25 cellular contexts compared by ENCODE assay signal in the genomic region with DNA sequence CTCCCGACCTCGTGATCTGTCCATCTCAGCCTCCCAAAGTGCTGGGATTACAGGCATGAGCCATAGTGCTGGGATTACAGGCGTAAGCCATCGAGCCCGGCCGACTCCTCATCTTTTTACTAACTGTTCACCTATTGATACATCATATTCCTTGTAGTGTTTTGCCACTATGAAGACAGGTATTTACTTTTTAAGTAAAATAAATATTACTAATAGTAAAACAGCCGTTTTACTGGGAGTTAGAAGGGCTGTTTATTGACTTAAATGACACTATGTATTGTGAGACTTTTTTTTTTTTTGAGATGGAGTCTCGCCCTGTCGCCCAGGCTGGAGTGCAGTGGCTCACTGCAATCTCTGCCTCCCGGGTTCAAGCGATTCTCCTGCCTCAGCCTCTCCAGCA. TPM values are rescaled to one million over a fixed set of nuclear protein-coding genes. Genes with fewer than 3 reads are reported as not detected.
A peak's percentile ranks its signal among the peaks of the same experiment; 100 is the strongest.
DNase-seq lines count a peak whose midpoint lies in the region; FAIRE-seq and TF ChIP-seq lines count a peak whose summit lies in the region.
"Had no signal": no experiment of that assay in that cellular context is flagged by ENCODE, and none has a peak within 500 bp of the region (broad histone marks: within the 10 kb centered on the region; RNA-seq: fewer than 3 reads in every experiment).

No MANE protein-coding gene starts in this region.

- no peaks in the 10 kb centered on the region for H3K27me3 ChIP-seq in astrocyte (ENCODE audit: insufficient read depth, low read length)
- H3K27me3 ChIP-seq: BLaER1, esophagus squamous epithelium, suprapubic skin had no signal

- CTCF ChIA-PET in activated naive CD4-positive, alpha-beta T cell treated with anti-CD3 and anti-CD28 coated beads for 36 hours (lab: Charles Lee) = interaction anchor here (1.1 to 1.5 kb wide), 3 partner anchors 16 to 24 kb away, joined by 3 to 4 read pairs (median 3); no protein-coding TSS in a partner anchor
- CTCF ChIA-PET in RWPE1 (lab: Yijun Ruan, JAX) = no interaction called here

- POLR2A ChIA-PET in RWPE1 (lab: Yijun Ruan, JAX; ENCODE audit: low non-redundant PET) = no interaction called here

- no peak overlapping the region for H3K4me3 Mint-ChIP-seq in activated naive CD4-positive, alpha-beta T cell treated with anti-CD3 and anti-CD28 coated beads for 36 hours
- H3K4me3 Mint-ChIP-seq in astrocyte (ENCODE audit: unreplicated experiment) = no peak overlapping the region
- H3K4me3 Mint-ChIP-seq: central memory CD8-positive, alpha-beta T cell; immature natural killer cell had no signal

- H4K20me1 ChIP-seq in astrocyte (ENCODE audit: insufficient read depth, low read length) = peaks cover 52% of the 10 kb centered on the region

- intact Hi-C loops in activated naive CD4-positive, alpha-beta T cell treated with anti-CD3 and anti-CD28 coated beads for 36 hours (cut with micrococcal nuclease) = no loop called here

- peaks cover 10% of the 10 kb centered on the region for H3K36me3 Mint-ChIP-seq in activated naive CD4-positive, alpha-beta T cell treated with anti-CD3 and anti-CD28 coated beads for 36 hours (ENCODE audit: low read depth)
- peaks cover 4% of the 10 kb centered on the region for H3K36me3 Mint-ChIP-seq in astrocyte (ENCODE audit: low read depth, unreplicated experiment)

- H3K36me3 ChIP-seq in astrocyte (ENCODE audit: insufficient read depth, low read length) = no peaks in the 10 kb centered on the region
- H3K36me3 ChIP-seq: suprapubic skin had no signal

- no peak overlapping the region for H3K4me3 ChIP-seq in astrocyte (ENCODE audit: insufficient read depth, low read depth, low read length)
- H3K4me3 ChIP-seq: BLaER1, esophagus squamous epithelium, suprapubic skin had no signal

- no peak for DNase-seq in activated naive CD4-positive, alpha-beta T cell treated with anti-CD3 and anti-CD28 coated beads for 36 hours
- no peak for DNase-seq in activated naive CD4-positive, alpha-beta T cell treated with anti-CD3 and anti-CD28 coated beads, Interleukin-2, amount 50 U/mL, for 16 hours
- peak; percentile 57 for DNase-seq in DMS53 (lab: John Stamatoyannopoulos, UW)
- no peak for DNase-seq in RWPE1 (ENCODE audit: low spot score)
- DNase-seq in astrocyte (ENCODE audit: low read depth) = no peak
- DNase-seq in GM19238 (ENCODE audit: insufficient read length, low spot score) = no peak
- no peak for DNase-seq in SK-N-DZ (ENCODE audit: low spot score)
- no peak for DNase-seq in activated gamma-delta T cell (lab: John Stamatoyannopoulos, UW)
- DNase-seq: activated CD4-positive, alpha-beta T cell treated with anti-CD3 and anti-CD28 coated beads, Interleukin-2, amount 50 U/mL, for 4 hours; esophagus squamous epithelium; foreskin melanocyte; hippocampal formation; immature natural killer cell; KG1; left colon; NCI-H1417 treated with DMSO at 0.1 percent for 48 hours; NCI-H2081; NCI-H2227 treated with DMSO at 0.1 percent for 48 hours; NCI-H69; posterior cingulate gyrus; right cardiac atrium; stimulated activated CD4-positive, alpha-beta T cell treated with anti-CD3 and anti-CD28 coated beads, Interleukin-2, amount 100 ng/mL, for 48 hours had no signal

- H3K4me1 Mint-ChIP-seq in activated naive CD4-positive, alpha-beta T cell treated with anti-CD3 and anti-CD28 coated beads for 36 hours (ENCODE audit: low read depth) = peaks cover 65% of the 10 kb centered on the region
- peaks cover 11% of the 10 kb centered on the region for H3K4me1 Mint-ChIP-seq in astrocyte (ENCODE audit: low read depth, unreplicated experiment)

- H3K27me3 Mint-ChIP-seq in activated naive CD4-positive, alpha-beta T cell treated with anti-CD3 and anti-CD28 coated beads for 36 hours (ENCODE audit: low read depth) = no peaks in the 10 kb centered on the region
- H3K27me3 Mint-ChIP-seq in astrocyte (ENCODE audit: low read depth, unreplicated experiment) = no peaks in the 10 kb centered on the region
- H3K27me3 Mint-ChIP-seq: central memory CD8-positive, alpha-beta T cell had no signal

- peak overlapping the region; percentile 51 for H3K4me2 ChIP-seq in astrocyte (ENCODE audit: low read length)
- H3K4me2 ChIP-seq: BLaER1 had no signal

- peak overlapping the region; percentile 70 for H3K27ac ChIP-seq in RWPE1
- no peak overlapping the region for H3K27ac ChIP-seq in astrocyte (ENCODE audit: low read depth, low read length)
- H3K27ac ChIP-seq: BLaER1, suprapubic skin had no signal

- H2AFZ ChIP-seq in astrocyte (ENCODE audit: low read depth, low read length) = no peak overlapping the region

- peak overlapping the region; percentile 90 for H3K27ac Mint-ChIP-seq in activated naive CD4-positive, alpha-beta T cell treated with anti-CD3 and anti-CD28 coated beads for 36 hours
- no peak overlapping the region for H3K27ac Mint-ChIP-seq in astrocyte (ENCODE audit: unreplicated experiment)

- no peak overlapping the region for H3K9ac ChIP-seq in astrocyte (ENCODE audit: low read length)
- H3K9ac ChIP-seq: BLaER1 had no signal

- peaks cover 69% of the 10 kb centered on the region for H3K79me2 ChIP-seq in astrocyte (ENCODE audit: insufficient read depth, low read length)

- no peaks in the 10 kb centered on the region for H3K9me3 Mint-ChIP-seq in activated naive CD4-positive, alpha-beta T cell treated with anti-CD3 and anti-CD28 coated beads for 36 hours
- no peaks in the 10 kb centered on the region for H3K9me3 Mint-ChIP-seq in astrocyte (ENCODE audit: unreplicated experiment)
- H3K9me3 Mint-ChIP-seq: central memory CD8-positive, alpha-beta T cell; immature natural killer cell had no signal

- H3K4me1 ChIP-seq in astrocyte (ENCODE audit: insufficient read depth, low read length) = peaks cover 9% of the 10 kb centered on the region
- H3K4me1 ChIP-seq: BLaER1 had no signal

- no peak for FAIRE-seq in astrocyte (lab: Jason Lieb, UNC)

- H3K9me3 ChIP-seq in astrocyte (ENCODE audit: insufficient read depth, low read depth, low read length) = no peaks in the 10 kb centered on the region
- H3K9me3 ChIP-seq: esophagus squamous epithelium, suprapubic skin had no signal

- TF ChIP-seq CTCF in RWPE1 (conservative IDR thresholded peaks at IDR 0.05; ENCODE audit: low read depth) = no peak
- TF ChIP-seq CTCF in astrocyte (IDR thresholded peaks at IDR 0.05; ENCODE audit: insufficient read depth, low read depth, low read length) = no peak

RNA-seq across cellular contexts. Expression of gene DIP2B, which starts 51.5 kb away (rescaled TPM):
- 10 to 100 TPM; 27.8 to 28.2 TPM for total RNA-seq in activated naive CD4-positive, alpha-beta T cell treated with anti-CD3 and anti-CD28 coated beads for 36 hours
- total RNA-seq in astrocyte = 53.2 and 57.4 TPM in 2 replicates
- 21.8 and 25.9 TPM in 2 replicates for polyA plus RNA-seq in SK-N-DZ (2014; cell fraction: cytosol; rRNA removed)
- polyA plus RNA-seq in SK-N-DZ (2014; cell fraction: nucleus; rRNA removed) = 14.7 and 20.2 TPM in 2 replicates
